In genomic region chr3:20038679-20039078, GRCh38 we compare ENCODE assay signal across 8 cellular contexts. TPM values are rescaled to one million over a fixed set of nuclear protein-coding genes. Genes with fewer than 3 reads are reported as not detected.
A peak's percentile ranks its signal among the peaks of the same experiment; 100 is the strongest.
DNase-seq lines count a peak whose midpoint lies in the region; TF ChIP-seq lines count a peak whose summit lies in the region.

No MANE protein-coding gene starts in this region.

- peaks cover 0 to 2% (median 0%) of the 10 kb centered on the region in 8 donors for H3K9me3 Mint-ChIP-seq in CD4-positive, alpha-beta memory T cell

- no peak overlapping the region for H3K23ac ChIP-seq in mesendoderm (ENCODE audit: low read length)

- H3K27me3 ChIP-seq in CD4-positive, alpha-beta memory T cell (ENCODE audit: insufficient read depth, low read length): no peaks in the 10 kb centered on the region
- H3K27me3 ChIP-seq in OCI-LY1 (ENCODE audit: insufficient read depth, low read length) (no peaks in the 10 kb centered on the region), osteoblast (ENCODE audit: insufficient read depth, low read length) (no peaks in the 10 kb centered on the region), mesendoderm (ENCODE audit: insufficient read depth, low read length, poor library complexity) (no peaks in the 10 kb centered on the region)
- H3K27me3 ChIP-seq in effector memory CD4-positive, alpha-beta T cell (replicated peaks; ENCODE audit: control insufficient read depth, insufficient read depth, low read length, poor library complexity, severe bottlenecking): no peaks in the 10 kb centered on the region

- peak overlapping the region; percentile 53 for H2AFZ ChIP-seq in OCI-LY1 (ENCODE audit: low read length)
- peak overlapping the region; percentile 65 for H2AFZ ChIP-seq in osteoblast (ENCODE audit: low read length)

- no peak for TF ChIP-seq CTCF in OCI-LY1 (IDR thresholded peaks at IDR 0.05; ENCODE audit: low read length)
- TF ChIP-seq CTCF in osteoblast (IDR thresholded peaks at IDR 0.05; ENCODE audit: extremely low read depth, low read depth, low read length): no peak

- no peaks in the 10 kb centered on the region for H4K20me1 ChIP-seq in OCI-LY1 (ENCODE audit: insufficient read depth, low read length)
- no peaks in the 10 kb centered on the region for H4K20me1 ChIP-seq in osteoblast (ENCODE audit: insufficient read depth, low read length)

- intact Hi-C loops in CD4-positive, alpha-beta memory T cell (cut with micrococcal nuclease): loop anchor here (1.0 kb wide), 3 partner anchors 91 to 153 kb away; partner anchors contain the start of genes RAB5A and SGO1

- H3K27ac Mint-ChIP-seq in CD4-positive, alpha-beta memory T cell: peak overlapping the region; percentile 88 to 99 (median 96)

- no peak for DNase-seq in CD4-positive, alpha-beta memory T cell
- DNase-seq in effector memory CD4-positive, alpha-beta T cell: no peak
- DNase-seq in osteoblast (ENCODE audit: insufficient read length, low spot score, missing footprints) (no peak), Kasumi-1 (lab: John Stamatoyannopoulos, UW) (no peak), mesendoderm (no peak), ureter (ENCODE audit: low spot score) (no peak), DMS 273 treated with DMSO at 0.1 percent for 48 hours (lab: John Stamatoyannopoulos, UW) (no peak)

- H3K27ac ChIP-seq in CD4-positive, alpha-beta memory T cell (ENCODE audit: low read depth, low read length): peak overlapping the region; percentile 79
- H3K27ac ChIP-seq in OCI-LY1 (ENCODE audit: low read depth, low read length, poor library complexity, severe bottlenecking) (peak overlapping the region; percentile 97), osteoblast (ENCODE audit: low read depth, low read length) (no peak overlapping the region), mesendoderm (ENCODE audit: low read depth, low read length) (no peak overlapping the region)
- H3K27ac ChIP-seq in effector memory CD4-positive, alpha-beta T cell (ENCODE audit: insufficient read depth, low read length, poor library complexity, severe bottlenecking): peak overlapping the region; percentile 86

- no peaks in the 10 kb centered on the region for H3K9me3 ChIP-seq in CD4-positive, alpha-beta memory T cell (ENCODE audit: control insufficient read depth in 1 of 2, low read length in 2 of 2)
- H3K9me3 ChIP-seq in OCI-LY1 (ENCODE audit: low read length) (no peaks in the 10 kb centered on the region), osteoblast (ENCODE audit: low read depth, low read length) (no peaks in the 10 kb centered on the region)
- no peaks in the 10 kb centered on the region for H3K9me3 ChIP-seq in effector memory CD4-positive, alpha-beta T cell (ENCODE audit: control insufficient read depth, low read length)

- H3K36me3 ChIP-seq in CD4-positive, alpha-beta memory T cell (ENCODE audit: insufficient read depth, low read length): no peaks in the 10 kb centered on the region
- no peaks in the 10 kb centered on the region for H3K36me3 ChIP-seq in OCI-LY1 (ENCODE audit: insufficient read depth, low read length)
- no peaks in the 10 kb centered on the region for H3K36me3 ChIP-seq in effector memory CD4-positive, alpha-beta T cell (ENCODE audit: control insufficient read depth, insufficient read depth, low read length)
- H3K36me3 ChIP-seq in osteoblast (ENCODE audit: insufficient read depth, low read length): no peaks in the 10 kb centered on the region
- no peaks in the 10 kb centered on the region for H3K36me3 ChIP-seq in mesendoderm (ENCODE audit: control insufficient read depth, insufficient read depth, low read length)

- H4K8ac ChIP-seq in mesendoderm (ENCODE audit: low read depth, low read length): no peak overlapping the region

- no peak overlapping the region for H2BK120ac ChIP-seq in mesendoderm (ENCODE audit: low read depth, low read length)

- H3K79me1 ChIP-seq in mesendoderm (ENCODE audit: low read length): no peaks in the 10 kb centered on the region

- H3K36me3 Mint-ChIP-seq in CD4-positive, alpha-beta memory T cell: peaks cover 0 to 17% of the 10 kb centered on the region in 2 donors

- no peak overlapping the region for H2AK5ac ChIP-seq in mesendoderm (ENCODE audit: low read length)

- H2BK15ac ChIP-seq in mesendoderm (replicated peaks; ENCODE audit: low read depth): no peak overlapping the region

- H3K79me2 ChIP-seq in OCI-LY1 (ENCODE audit: insufficient read depth, low read length): peaks cover 5% of the 10 kb centered on the region
- no peaks in the 10 kb centered on the region for H3K79me2 ChIP-seq in osteoblast (ENCODE audit: insufficient read depth, low read length)
- H3K79me2 ChIP-seq in mesendoderm (ENCODE audit: control insufficient read depth, insufficient read depth, low read length): no peaks in the 10 kb centered on the region

- no peak overlapping the region for H2BK5ac ChIP-seq in mesendoderm (ENCODE audit: low read length)

- H3K9ac ChIP-seq in OCI-LY1 (ENCODE audit: low read length): peak overlapping the region; percentile 96
- no peak overlapping the region for H3K9ac ChIP-seq in mesendoderm (ENCODE audit: low read length)

- peak overlapping the region; percentile 92 for H3K4me2 ChIP-seq in OCI-LY1 (ENCODE audit: low read length)
- H3K4me2 ChIP-seq in osteoblast (ENCODE audit: insufficient read depth, low read length): peak overlapping the region; percentile 82
- H3K4me2 ChIP-seq in mesendoderm (ENCODE audit: low read length): no peak overlapping the region

- H3K56ac ChIP-seq in mesendoderm (ENCODE audit: low read length): no peak overlapping the region

- peak overlapping the region; percentile 90 to 96 (median 92) for H3K4me3 Mint-ChIP-seq in CD4-positive, alpha-beta memory T cell

- H3K4me1 ChIP-seq in CD4-positive, alpha-beta memory T cell (ENCODE audit: insufficient read depth, low read length): peaks cover 39% of the 10 kb centered on the region
- H3K4me1 ChIP-seq in OCI-LY1 (ENCODE audit: insufficient read depth, low read length, severe bottlenecking): peaks cover 37% of the 10 kb centered on the region
- peaks cover 21% of the 10 kb centered on the region for H3K4me1 ChIP-seq in effector memory CD4-positive, alpha-beta T cell (ENCODE audit: control insufficient read depth, insufficient read depth, low read length, poor library complexity, severe bottlenecking)
- peaks cover 16% of the 10 kb centered on the region for H3K4me1 ChIP-seq in osteoblast (ENCODE audit: insufficient read depth, low read length)
- no peaks in the 10 kb centered on the region for H3K4me1 ChIP-seq in mesendoderm (ENCODE audit: control insufficient read depth, low read depth, low read length)

- CTCF ChIA-PET in CD4-positive, alpha-beta memory T cell (lab: Charles Lee; ENCODE audit: partially characterized antibody): interaction anchor here (0.8 to 0.9 kb wide), 3 partner anchors 12 to 65 kb away, joined by 3 read pairs; no protein-coding TSS in a partner anchor

- peaks cover 27 to 52% (median 37%) of the 10 kb centered on the region in 4 donors for H3K4me1 Mint-ChIP-seq in CD4-positive, alpha-beta memory T cell

- no peak overlapping the region for H3K18ac ChIP-seq in mesendoderm (ENCODE audit: low read length)

- POLR2A ChIA-PET in CD4-positive, alpha-beta memory T cell (lab: Charles Lee; ENCODE audit: partially characterized antibody): interaction anchor here (1.3 to 5.6 kb wide), 2 partner anchors 17 to 90 kb away, joined by 3 to 62 read pairs; partner anchors contain the start of gene RAB5A

- H3F3A ChIP-seq in OCI-LY1 (ENCODE audit: insufficient read depth, low read length): peaks cover 5% of the 10 kb centered on the region; the same call in 1 of the 2 replicates

- no CpG with 5 or more reads among the region's 6 CpGs for WGBS in mesendoderm (ENCODE audit: extremely low coverage, insufficient coverage, low lambda C conversion rate)

- H3K4ac ChIP-seq in mesendoderm (ENCODE audit: low read depth, low read length): no peak overlapping the region

- no peaks in the 10 kb centered on the region for H3K27me3 Mint-ChIP-seq in CD4-positive, alpha-beta memory T cell

- peak overlapping the region; percentile 0 to 69 for H3K4me3 ChIP-seq in CD4-positive, alpha-beta memory T cell (ENCODE audit: low read length in 2 of 2)
- H3K4me3 ChIP-seq in OCI-LY1 (ENCODE audit: low read depth, low read length, poor library complexity, severe bottlenecking) (peak overlapping the region; percentile 75), osteoblast (ENCODE audit: insufficient read depth, low read length) (peak overlapping the region; percentile 80), mesendoderm (ENCODE audit: low read length) (no peak overlapping the region)
- H3K4me3 ChIP-seq in effector memory CD4-positive, alpha-beta T cell (ENCODE audit: insufficient read depth, low read depth, low read length, poor library complexity, severe bottlenecking): peak overlapping the region; percentile 66

- H3K9me2 ChIP-seq in OCI-LY1 (ENCODE audit: low read depth, low read length): no peaks in the 10 kb centered on the region

- no peak overlapping the region for H4K5ac ChIP-seq in mesendoderm (ENCODE audit: low read length)

RNA-seq across cellular contexts. Expression of gene KAT2B, which starts 1.6 kb away (rescaled TPM):
- 10 to 100 TPM; 81.3 to 85.9 TPM for total RNA-seq in CD4-positive, alpha-beta memory T cell
- 10 to 100 TPM in 1 of 2 donors, 1 to 10 TPM in 1; 4.3 to 11.5 TPM for polyA plus RNA-seq in CD4-positive, alpha-beta memory T cell
- total RNA-seq in osteoblast: 11.8 and 15.9 TPM in 2 replicates
- polyA plus RNA-seq in mesendoderm (2013, experiment 1 of 2): 0.58 TPM
- 0.43 TPM for polyA plus RNA-seq in mesendoderm (2013, experiment 2 of 2)
- total RNA-seq in ureter: 40.2 TPM

RNA-seq across cellular contexts. Expression of gene PP2D1, which starts 26.6 kb away (rescaled TPM):
- not detected for total RNA-seq in CD4-positive, alpha-beta memory T cell
- polyA plus RNA-seq in CD4-positive, alpha-beta memory T cell: under 1 TPM; 0.40 to 0.46 TPM
- not detected in 2 replicates for total RNA-seq in osteoblast
- polyA plus RNA-seq in mesendoderm (2013, experiment 1 of 2): not detected
- polyA plus RNA-seq in mesendoderm (2013, experiment 2 of 2): not detected
- not detected for total RNA-seq in ureter

Comparison
In these comparisons a context has a peak if more than half of its experiments do, and no peak if none do; other contexts are left out.
1. H3K27ac ChIP-seq: peak in CD4-positive, alpha-beta memory T cell (single experiment), OCI-LY1 (single experiment) and effector memory CD4-positive, alpha-beta T cell (single experiment); none in osteoblast (single experiment) and mesendoderm (single experiment).